ENCODE assay signal across 28 cellular contexts in genomic region chr5:144100702-144101101, GRCh38.
"Had no signal": no experiment of that assay in that cellular context is flagged by ENCODE, and none has a peak within 500 bp of the region (broad histone marks: within the 10 kb centered on the region; RNA-seq: fewer than 3 reads in every experiment).

No MANE protein-coding gene starts in this region.

- H3K27me3 ChIP-seq: brain microvascular endothelial cell, foreskin keratinocyte, gastrocnemius medialis, heart left ventricle had no signal

- DNase-seq: activated CD4-positive, alpha-beta memory T cell treated with anti-CD3 and anti-CD28 coated beads for 36 hours; activated CD4-positive, alpha-beta T cell treated with anti-CD3 and anti-CD28 coated beads for 36 hours; activated CD4-positive, alpha-beta T cell treated with anti-CD3 and anti-CD28 coated beads, Interleukin-2, amount 10 ng/mL, durations not matched to agents 24 days and 14 days; activated CD4-positive, CD25-positive, alpha-beta regulatory T cell; activated CD4-positive, CD25-positive, alpha-beta regulatory T cell treated with anti-CD3 and anti-CD28 coated beads, Interleukin-2, amount 50 U/mL, for 72 hours; activated CD8-positive, alpha-beta memory T cell treated with anti-CD3 and anti-CD28 coated beads, Interleukin-2, amount 10 ng/mL, durations not matched to agents 7 days and 5 days; activated CD8-positive, alpha-beta memory T cell treated with anti-CD3 and anti-CD28 coated beads, Interleukin-2, amount 50 U/mL, for 4 hours; activated CD8-positive, alpha-beta T cell treated with anti-CD3 and anti-CD28 coated beads, Interleukin-2, amount 10 ng/mL, durations not matched to agents 7 days and 5 days; activated effector memory CD4-positive, alpha-beta T cell treated with anti-CD3 and anti-CD28 coated beads, Interleukin-2, amount 50 U/mL, for 16 hours; activated naive CD4-positive, alpha-beta T cell treated with anti-CD3 and anti-CD28 coated beads for 36 hours; activated naive CD8-positive, alpha-beta T cell treated with anti-CD3 and anti-CD28 coated beads for 36 hours; activated T-cell treated with anti-CD3 and anti-CD28 coated beads, Interleukin-2, amount 50 U/mL, for 1 hour; activated T-cell treated with anti-CD3 and anti-CD28 coated beads, Interleukin-2, amount 50 U/mL, for 48 hours; amniotic stem cell; anterior cingulate cortex; brain microvascular endothelial cell; dorsolateral prefrontal cortex; effector memory CD4-positive, alpha-beta T cell; endodermal cell; foreskin keratinocyte; gastrocnemius medialis; glutamatergic neuron; heart left ventricle; T-helper 1 cell; T-helper 17 cell; T1000 had no signal

- H3K4me1 ChIP-seq: foreskin keratinocyte, gastrocnemius medialis had no signal

- H3K36me3 ChIP-seq: brain microvascular endothelial cell, gastrocnemius medialis, heart left ventricle had no signal

- ATAC-seq: activated CD4-positive, alpha-beta T cell treated with anti-CD3 and anti-CD28 coated beads for 36 hours; activated CD8-positive, alpha-beta memory T cell treated with anti-CD3 and anti-CD28 coated beads, Interleukin-2, amount 10 ng/mL, durations not matched to agents 7 days and 5 days; activated CD8-positive, alpha-beta T cell treated with anti-CD3 and anti-CD28 coated beads, Interleukin-2, amount 10 ng/mL, durations not matched to agents 7 days and 5 days; esophagus mucosa; foreskin keratinocyte; gastrocnemius medialis; heart left ventricle; T-helper 17 cell had no signal

- H3K4me3 ChIP-seq: coronary artery, dorsolateral prefrontal cortex, gastrocnemius medialis, heart left ventricle had no signal

- H3K27ac ChIP-seq: brain microvascular endothelial cell, coronary artery, dorsolateral prefrontal cortex, foreskin keratinocyte, gastrocnemius medialis, heart left ventricle had no signal

- H3K9me3 ChIP-seq: gastrocnemius medialis had no signal
